In the genomic region with DNA sequence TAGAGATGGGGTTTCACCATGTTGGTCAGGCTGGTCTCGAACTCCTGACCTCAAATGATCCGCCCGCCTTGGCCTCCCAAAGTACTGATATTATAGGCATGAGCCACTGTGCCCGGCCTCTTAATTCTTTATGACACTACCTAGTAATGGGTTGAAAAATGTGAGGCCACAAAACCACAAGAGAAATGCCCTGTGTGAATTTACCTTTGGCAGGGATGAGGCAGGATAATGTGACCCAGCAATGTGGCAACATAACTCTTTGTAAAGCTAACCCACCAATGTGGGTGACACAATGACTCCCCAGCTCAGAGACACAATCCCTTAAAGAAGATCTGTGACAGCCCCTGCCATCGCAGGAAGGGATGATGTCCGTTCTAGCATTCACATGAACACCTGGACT, we compare ENCODE assay signal across 8 cellular contexts.
"Had no signal": no experiment of that assay in that cellular context is flagged by ENCODE, and none has a peak within 500 bp of the region (broad histone marks: within the 10 kb centered on the region; RNA-seq: fewer than 3 reads in every experiment).

No MANE protein-coding gene starts in this region.

- H3K4me3 ChIP-seq: HAP-1, K562 had no signal

- ATAC-seq: HCT116, HepG2, K562 had no signal

- H3K4me1 ChIP-seq: HAP-1 had no signal

- H3K27ac ChIP-seq: HL-60 had no signal

- H3K36me3 ChIP-seq: HAP-1 had no signal

- DNase-seq: GOT3, H7, HFFc6 had no signal

- H3K9me3 ChIP-seq: HAP-1 had no signal
